1 cellular context compared by ENCODE assay signal in the genomic region with DNA sequence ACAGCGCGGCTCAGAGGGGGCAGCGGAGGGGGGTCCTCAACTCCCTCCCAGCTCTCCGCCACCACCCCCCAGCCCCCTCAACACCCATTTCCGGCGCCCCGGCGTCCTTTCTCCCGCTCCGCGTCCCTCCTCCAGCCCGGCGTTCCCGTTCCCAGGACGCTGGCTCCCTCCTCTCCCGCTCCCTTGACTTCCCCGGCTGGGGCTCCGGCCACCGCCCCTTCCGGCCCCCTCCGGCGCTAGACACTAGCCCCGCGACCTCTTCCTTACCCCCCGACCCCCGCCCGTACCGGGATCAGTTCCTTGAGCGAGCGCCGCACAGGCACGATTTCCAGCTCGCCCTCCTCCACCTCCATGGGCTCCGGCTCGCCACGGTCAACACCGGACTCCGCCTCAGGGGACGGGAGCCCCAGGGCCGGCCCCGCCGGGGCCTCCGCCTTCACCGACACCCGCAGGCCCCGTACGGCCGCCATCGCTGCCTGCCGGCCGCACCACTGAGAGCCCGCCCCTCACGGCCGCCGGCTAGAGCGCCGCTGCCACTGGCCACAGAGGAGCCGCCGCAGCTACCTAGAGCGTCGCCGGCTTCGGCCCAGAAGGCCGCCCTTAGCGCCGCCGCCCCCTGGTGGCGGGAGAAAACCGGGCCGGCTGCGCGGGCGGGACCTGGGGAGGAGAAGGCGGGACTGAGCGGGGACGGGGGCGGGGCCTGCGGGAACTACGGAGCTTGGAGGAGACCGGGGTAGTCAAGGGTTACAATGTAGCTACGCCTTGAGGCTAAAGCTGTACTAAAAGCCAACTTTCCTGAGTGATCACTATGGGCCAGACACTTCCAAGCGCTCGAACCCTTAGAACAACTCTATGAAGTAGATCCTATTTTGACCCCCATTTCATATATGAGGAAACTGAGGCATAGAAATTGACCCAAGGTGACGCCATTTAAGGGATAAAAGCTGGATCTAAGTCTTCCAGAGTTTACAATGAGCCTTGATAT.
TF ChIP-seq lines count a peak whose summit lies in the region.

A gene with protein sequence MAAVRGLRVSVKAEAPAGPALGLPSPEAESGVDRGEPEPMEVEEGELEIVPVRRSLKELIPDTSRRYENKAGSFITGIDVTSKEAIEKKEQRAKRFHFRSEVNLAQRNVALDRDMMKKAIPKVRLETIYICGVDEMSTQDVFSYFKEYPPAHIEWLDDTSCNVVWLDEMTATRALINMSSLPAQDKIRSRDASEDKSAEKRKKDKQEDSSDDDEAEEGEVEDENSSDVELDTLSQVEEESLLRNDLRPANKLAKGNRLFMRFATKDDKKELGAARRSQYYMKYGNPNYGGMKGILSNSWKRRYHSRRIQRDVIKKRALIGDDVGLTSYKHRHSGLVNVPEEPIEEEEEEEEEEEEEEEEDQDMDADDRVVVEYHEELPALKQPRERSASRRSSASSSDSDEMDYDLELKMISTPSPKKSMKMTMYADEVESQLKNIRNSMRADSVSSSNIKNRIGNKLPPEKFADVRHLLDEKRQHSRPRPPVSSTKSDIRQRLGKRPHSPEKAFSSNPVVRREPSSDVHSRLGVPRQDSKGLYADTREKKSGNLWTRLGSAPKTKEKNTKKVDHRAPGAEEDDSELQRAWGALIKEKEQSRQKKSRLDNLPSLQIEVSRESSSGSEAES (minus strand): TSS at position 493 of the 985 bp plus-strand sequence. CDS start 23 bp downstream, at position 470.

TF ChIP-seq in liver, 16 proteins besides CTCF, POLR2A, EP300 and RAD21 (continued from another document):
- TF ChIP-seq ATF3 (IDR thresholded peaks at IDR 0.05) (no peak), JUND (IDR thresholded peaks at IDR 0.05) (no peak), HNF4A (conservative IDR thresholded peaks at IDR 0.05) (no peak), NR2F2 (IDR thresholded peaks at IDR 0.05) (no peak)
- TF ChIP-seq, protein P1, sequence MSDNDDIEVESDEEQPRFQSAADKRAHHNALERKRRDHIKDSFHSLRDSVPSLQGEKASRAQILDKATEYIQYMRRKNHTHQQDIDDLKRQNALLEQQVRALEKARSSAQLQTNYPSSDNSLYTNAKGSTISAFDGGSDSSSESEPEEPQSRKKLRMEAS (IDR thresholded peaks at IDR 0.05) = no peak
